9 cellular contexts compared by ENCODE assay signal in genomic region chr1:201171063-201172036, GRCh38. TPM values are rescaled to one million over a fixed set of nuclear protein-coding genes. Genes with fewer than 3 reads are reported as not detected.
DNase-seq lines count a peak whose midpoint lies in the region; ATAC-seq and TF ChIP-seq lines count a peak whose summit lies in the region.
"Had no signal": no experiment of that assay in that cellular context is flagged by ENCODE, and none has a peak within 500 bp of the region (broad histone marks: within the 10 kb centered on the region; RNA-seq: fewer than 3 reads in every experiment).

No MANE protein-coding gene starts in this region.

- H3K36me3 ChIP-seq in neutrophil: no peaks in the 10 kb centered on the region
- no peaks in the 10 kb centered on the region for H3K36me3 ChIP-seq in urinary bladder (ENCODE audit: insufficient read depth)

- H3K27ac ChIP-seq in neutrophil: no peak overlapping the region
- H3K27ac ChIP-seq in urinary bladder (ENCODE audit: low read depth): peak overlapping the region; percentile 53

- DNase-seq in AG09319 (ENCODE audit: extremely low read depth, low read depth) (no peak), NCI-H69 (lab: John Stamatoyannopoulos, UW) (peak; percentile 84), fibroblast of villous mesenchyme (ENCODE audit: low read depth) (peak; percentile 86)
- DNase-seq in activated T-cell treated with anti-CD3 and anti-CD28 coated beads, Interleukin-2, amount 50 U/mL, for 48 hours: peak; percentile 72 to 82

- peak overlapping the region; percentile 67 for H3K4me3 ChIP-seq in fibroblast of villous mesenchyme (ENCODE audit: low read depth, low read length)
- H3K4me3 ChIP-seq in neutrophil (ENCODE audit: low read depth in 1 of 2, low read length in 1 of 2): peak overlapping the region; percentile 58 to 73
- peak overlapping the region; percentile 51 for H3K4me3 ChIP-seq in urinary bladder (ENCODE audit: low read depth, low read length)

- peaks cover 28% of the 10 kb centered on the region for H3K27me3 ChIP-seq in neutrophil

- no peaks in the 10 kb centered on the region for H3K9me3 ChIP-seq in neutrophil

- WGBS in urinary bladder: 9% methylated on average over 48 of the region's 48 CpGs

- peaks cover 11 to 13% of the 10 kb centered on the region in 2 experiments for H3K4me1 ChIP-seq in neutrophil (ENCODE audit: control insufficient read depth in 1 of 2, insufficient read depth in 1 of 2, low read depth in 1 of 2, low read length in 1 of 2)
- H3K4me1 ChIP-seq in urinary bladder (ENCODE audit: insufficient read depth): no peaks in the 10 kb centered on the region

- ATAC-seq in GM18870 (IDR thresholded peaks at IDR 0.05; ENCODE audit: unreplicated experiment) (peak; percentile 30), HG03066 (IDR thresholded peaks at IDR 0.05; ENCODE audit: low read depth, unreplicated experiment) (peak; percentile 25)

- TF ChIP-seq CTCF in AG09319 (IDR thresholded peaks at IDR 0.05; ENCODE audit: low read depth, low read length) (peak; percentile 32), fibroblast of villous mesenchyme (IDR thresholded peaks at IDR 0.05; ENCODE audit: insufficient read depth, low read depth, low read length) (peak; percentile 40), neutrophil (IDR thresholded peaks at IDR 0.05) (no peak)

RNA-seq across cellular contexts. Expression of gene TMEM9, which starts 17.1 kb away (rescaled TPM):
- total RNA-seq in fibroblast of villous mesenchyme: 41.2 and 52.2 TPM in 2 replicates
- total RNA-seq in urinary bladder: 46.4 TPM
- polyA plus RNA-seq in urinary bladder: 91.9 TPM

RNA-seq across cellular contexts. Expression of gene IGFN1, which starts 19.3 kb away (rescaled TPM):
- total RNA-seq in fibroblast of villous mesenchyme (under 0.01 TPM in 2 replicates), urinary bladder (0.69 TPM)
- 0.14 TPM for polyA plus RNA-seq in urinary bladder

RNA-seq across cellular contexts. Expression of gene ASCL5, which starts 44.4 kb away (rescaled TPM):
- total RNA-seq in fibroblast of villous mesenchyme (not detected in 2 replicates), urinary bladder (not detected)
- not detected for polyA plus RNA-seq in urinary bladder
- total RNA-seq: HT1080 had no signal

RNA-seq across cellular contexts. Expression of gene CACNA1S, which starts 59.1 kb away (rescaled TPM):
- not detected in 2 replicates for total RNA-seq in fibroblast of villous mesenchyme
- 1.9 TPM for total RNA-seq in urinary bladder
- not detected for polyA plus RNA-seq in urinary bladder
- total RNA-seq: HT1080 had no signal
